In genomic region chr2:210476194-210477128, GRCh38 we compare ENCODE assay signal across 8 cellular contexts. TPM values are rescaled to one million over a fixed set of nuclear protein-coding genes. Genes with fewer than 3 reads are reported as not detected.
DNase-seq lines count a peak whose midpoint lies in the region; ATAC-seq and TF ChIP-seq lines count a peak whose summit lies in the region.

TSS of gene LANCL1 (minus strand) at chr2:210476759. CDS start at chr2:210476396, 363 bp downstream.

- H3K4me3 ChIP-seq in PC-3 (ENCODE audit: low read length), result peak within 1 kb of the TSS; percentile 91
- peak within 1 kb of the TSS; percentile 57 for H3K4me3 ChIP-seq in mucosa of descending colon

- no peaks in the 10 kb centered on the region for H4K20me1 ChIP-seq in PC-3 (ENCODE audit: low read length)

- H3K9ac ChIP-seq in PC-3 (ENCODE audit: low read length), result peak within 1 kb of the TSS; percentile 72

- no peak within 1 kb of the TSS for H3K27ac ChIP-seq in PC-3 (ENCODE audit: low read length)
- H3K27ac ChIP-seq in epithelial cell of prostate, result no peak within 1 kb of the TSS

- H2AFZ ChIP-seq in PC-3 (ENCODE audit: low read length), result peak within 1 kb of the TSS; percentile 86

- POLR2A ChIA-PET in PC-3 (lab: Charles Lee; ENCODE audit: unreplicated experiment), result interaction anchor here (0.6 to 0.7 kb wide), 2 partner anchors 16 to 99 kb away, joined by 4 to 5 read pairs; no protein-coding TSS in a partner anchor

- H3K4me2 ChIP-seq in PC-3 (ENCODE audit: low read length), result peak within 1 kb of the TSS; percentile 72

- intact Hi-C loops in PC-3 (cut with micrococcal nuclease) (loop anchor here (2.0 kb wide), 2 partner anchors 32 to 306 kb away; partner anchors contain the start of gene KANSL1L), mucosa of descending colon (cut with DNase I, micrococcal nuclease) (no loop called here)

- no peaks in the 10 kb centered on the region for H3F3A ChIP-seq in PC-3 (ENCODE audit: low read length, unreplicated experiment)

- DNase-seq in DMS 273 (lab: John Stamatoyannopoulos, UW; ENCODE audit: unreplicated experiment) (peak; percentile 92), HuH-7.5 (ENCODE audit: low spot score) (peak; percentile 85), PC-3 (peak; percentile 88), activated T-cell treated with anti-CD3 and anti-CD28 coated beads for 48 hours (ENCODE audit: low read depth) (peak; percentile 69), epithelial cell of prostate (ENCODE audit: low read depth, low spot score) (peak; percentile 20), mucosa of descending colon (peak; percentile 90 to 94 (median 92))
- peak; percentile 71 for DNase-seq in stimulated activated CD8-positive, alpha-beta memory T cell treated with anti-CD3 and anti-CD28 coated beads, Interleukin-4, amount 100 ng/mL, for 24 hours (ENCODE audit: low read depth)

- no peaks in the 10 kb centered on the region for H3K9me2 ChIP-seq in PC-3 (replicated peaks; ENCODE audit: low read length)

- TF ChIP-seq CTCF in PC-3 (conservative IDR thresholded peaks at IDR 0.05; ENCODE audit: low read depth, low read length) (no peak), mucosa of descending colon (IDR thresholded peaks at IDR 0.05) (no peak)

- ATAC-seq in GM21526 (IDR thresholded peaks at IDR 0.05; ENCODE audit: low FRiP score, unreplicated experiment), result peak; percentile 100
- peak; percentile 99 for ATAC-seq in PC-3
- ATAC-seq in mucosa of descending colon, result peak; percentile 100

- H3K9me3 ChIP-seq in PC-3 (ENCODE audit: low read length) (no peaks in the 10 kb centered on the region), mucosa of descending colon (no peaks in the 10 kb centered on the region)

- H3K36me3 ChIP-seq in PC-3 (ENCODE audit: low read depth, low read length) (peaks cover 6% of the 10 kb centered on the region; the same call in 1 of the 2 replicates), mucosa of descending colon (ENCODE audit: low read depth) (no peaks in the 10 kb centered on the region)

- CTCF ChIA-PET in PC-3 (lab: Charles Lee), result no interaction called here

- BruUV-seq in PC-3 (replicated peaks; lab: Mats Ljungman, UMichigan), result TSS peak; percentile 76

- no peaks in the 10 kb centered on the region for H3K27me3 ChIP-seq in PC-3 (ENCODE audit: low read length)

- H3K79me2 ChIP-seq in PC-3 (ENCODE audit: low read length), result peaks cover 19% of the 10 kb centered on the region

- H3K4me1 ChIP-seq in PC-3 (ENCODE audit: insufficient read depth, low read length) (peaks cover 11% of the 10 kb centered on the region; the same call in 1 of the 2 replicates), mucosa of descending colon (ENCODE audit: low read depth) (no peaks in the 10 kb centered on the region)

RNA-seq across cellular contexts. Expression of gene LANCL1, which starts in this region (rescaled TPM):
- total RNA-seq in PC-3 (2014; rRNA removed) (16.0 and 19.0 TPM in 2 replicates), mucosa of descending colon (10 to 100 TPM; 20.8 to 45.5 (median 28.0) TPM)

Comparison
In these comparisons a context has a peak if more than half of its experiments do, and no peak if none do; other contexts are left out.
1. DNase-seq: peak in every context shown above with its lines; median percentile 92 in DMS 273; 92 in mucosa of descending colon; 88 in PC-3; 85 in HuH-7.5; 71 in stimulated activated CD8-positive, alpha-beta memory T cell treated with anti-CD3 and anti-CD28 coated beads, Interleukin-4, amount 100 ng/mL, for 24 hours; 69 in activated T-cell treated with anti-CD3 and anti-CD28 coated beads for 48 hours; 20 in epithelial cell of prostate.